ENCODE assay signal across 1 cellular context in the genomic region with DNA sequence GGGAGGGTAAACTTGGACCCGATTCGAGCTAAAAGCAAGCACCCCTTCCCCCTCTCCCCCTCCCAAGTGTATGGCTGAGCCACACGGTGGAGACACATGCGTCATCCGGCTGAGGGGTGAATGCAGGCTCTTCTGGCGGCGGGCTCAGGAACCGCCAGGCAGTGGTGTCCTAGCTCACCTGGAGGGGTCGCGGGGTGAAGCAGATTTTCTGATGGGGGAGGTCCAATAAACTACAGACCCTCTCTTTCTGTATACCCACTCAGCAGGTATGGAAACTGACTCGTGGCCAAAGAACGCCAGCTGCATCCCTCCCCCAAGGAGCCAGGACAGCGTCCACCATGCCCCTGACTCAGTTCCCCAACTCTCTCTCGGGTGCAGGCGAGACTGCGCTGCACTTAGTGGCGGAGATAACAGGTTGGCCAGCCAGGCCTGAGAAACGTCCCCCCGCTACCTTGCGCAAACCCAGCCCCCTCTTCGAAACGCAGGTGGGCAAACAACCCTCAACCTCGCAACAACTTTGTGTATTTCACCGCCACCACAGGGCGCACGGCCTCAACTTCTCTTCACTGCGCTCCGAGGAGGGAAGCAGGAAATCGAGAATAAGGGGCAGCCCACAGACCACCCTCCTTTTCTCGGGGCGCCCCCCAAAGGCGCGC.
TF ChIP-seq lines count a peak whose summit lies in the region.

No MANE protein-coding gene starts in this region.

TF ChIP-seq in HepG2, 621 proteins besides CTCF, POLR2A, EP300 and RAD21 (continued from another document and continues in another):
- no peak; the same call in 1 of the 2 replicates for TF ChIP-seq ZFX (CRISPR knock-in tag; IDR thresholded peaks at IDR 0.05; ENCODE audit: low read depth)
- TF ChIP-seq, protein P1, sequence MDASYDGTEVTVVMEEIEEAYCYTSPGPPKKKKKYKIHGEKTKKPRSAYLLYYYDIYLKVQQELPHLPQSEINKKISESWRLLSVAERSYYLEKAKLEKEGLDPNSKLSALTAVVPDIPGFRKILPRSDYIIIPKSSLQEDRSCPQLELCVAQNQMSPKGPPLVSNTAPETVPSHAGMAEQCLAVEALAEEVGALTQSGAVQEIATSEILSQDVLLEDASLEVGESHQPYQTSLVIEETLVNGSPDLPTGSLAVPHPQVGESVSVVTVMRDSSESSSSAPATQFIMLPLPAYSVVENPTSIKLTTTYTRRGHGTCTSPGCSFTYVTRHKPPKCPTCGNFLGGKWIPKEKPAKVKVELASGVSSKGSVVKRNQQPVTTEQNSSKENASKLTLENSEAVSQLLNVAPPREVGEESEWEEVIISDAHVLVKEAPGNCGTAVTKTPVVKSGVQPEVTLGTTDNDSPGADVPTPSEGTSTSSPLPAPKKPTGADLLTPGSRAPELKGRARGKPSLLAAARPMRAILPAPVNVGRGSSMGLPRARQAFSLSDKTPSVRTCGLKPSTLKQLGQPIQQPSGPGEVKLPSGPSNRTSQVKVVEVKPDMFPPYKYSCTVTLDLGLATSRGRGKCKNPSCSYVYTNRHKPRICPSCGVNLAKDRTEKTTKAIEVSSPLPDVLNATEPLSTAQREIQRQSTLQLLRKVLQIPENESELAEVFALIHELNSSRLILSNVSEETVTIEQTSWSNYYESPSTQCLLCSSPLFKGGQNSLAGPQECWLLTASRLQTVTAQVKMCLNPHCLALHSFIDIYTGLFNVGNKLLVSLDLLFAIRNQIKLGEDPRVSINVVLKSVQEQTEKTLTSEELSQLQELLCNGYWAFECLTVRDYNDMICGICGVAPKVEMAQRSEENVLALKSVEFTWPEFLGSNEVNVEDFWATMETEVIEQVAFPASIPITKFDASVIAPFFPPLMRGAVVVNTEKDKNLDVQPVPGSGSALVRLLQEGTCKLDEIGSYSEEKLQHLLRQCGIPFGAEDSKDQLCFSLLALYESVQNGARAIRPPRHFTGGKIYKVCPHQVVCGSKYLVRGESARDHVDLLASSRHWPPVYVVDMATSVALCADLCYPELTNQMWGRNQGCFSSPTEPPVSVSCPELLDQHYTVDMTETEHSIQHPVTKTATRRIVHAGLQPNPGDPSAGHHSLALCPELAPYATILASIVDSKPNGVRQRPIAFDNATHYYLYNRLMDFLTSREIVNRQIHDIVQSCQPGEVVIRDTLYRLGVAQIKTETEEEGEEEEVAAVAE (CRISPR knock-in tag; IDR thresholded peaks at IDR 0.05; ENCODE audit: borderline replicate concordance) = no peak
- no peak for TF ChIP-seq PHF5A (CRISPR knock-in tag; IDR thresholded peaks at IDR 0.05; ENCODE audit: low read depth, unreplicated experiment)
- TF ChIP-seq ZNF225 (CRISPR knock-in tag; IDR thresholded peaks at IDR 0.05) = 0 out of 2 replicates have a peak, but pooled peaks have one; percentile 15
- TF ChIP-seq, protein P2, sequence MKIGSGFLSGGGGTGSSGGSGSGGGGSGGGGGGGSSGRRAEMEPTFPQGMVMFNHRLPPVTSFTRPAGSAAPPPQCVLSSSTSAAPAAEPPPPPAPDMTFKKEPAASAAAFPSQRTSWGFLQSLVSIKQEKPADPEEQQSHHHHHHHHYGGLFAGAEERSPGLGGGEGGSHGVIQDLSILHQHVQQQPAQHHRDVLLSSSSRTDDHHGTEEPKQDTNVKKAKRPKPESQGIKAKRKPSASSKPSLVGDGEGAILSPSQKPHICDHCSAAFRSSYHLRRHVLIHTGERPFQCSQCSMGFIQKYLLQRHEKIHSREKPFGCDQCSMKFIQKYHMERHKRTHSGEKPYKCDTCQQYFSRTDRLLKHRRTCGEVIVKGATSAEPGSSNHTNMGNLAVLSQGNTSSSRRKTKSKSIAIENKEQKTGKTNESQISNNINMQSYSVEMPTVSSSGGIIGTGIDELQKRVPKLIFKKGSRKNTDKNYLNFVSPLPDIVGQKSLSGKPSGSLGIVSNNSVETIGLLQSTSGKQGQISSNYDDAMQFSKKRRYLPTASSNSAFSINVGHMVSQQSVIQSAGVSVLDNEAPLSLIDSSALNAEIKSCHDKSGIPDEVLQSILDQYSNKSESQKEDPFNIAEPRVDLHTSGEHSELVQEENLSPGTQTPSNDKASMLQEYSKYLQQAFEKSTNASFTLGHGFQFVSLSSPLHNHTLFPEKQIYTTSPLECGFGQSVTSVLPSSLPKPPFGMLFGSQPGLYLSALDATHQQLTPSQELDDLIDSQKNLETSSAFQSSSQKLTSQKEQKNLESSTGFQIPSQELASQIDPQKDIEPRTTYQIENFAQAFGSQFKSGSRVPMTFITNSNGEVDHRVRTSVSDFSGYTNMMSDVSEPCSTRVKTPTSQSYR (CRISPR knock-in tag; IDR thresholded peaks at IDR 0.05; ENCODE audit: borderline replicate concordance) = peak; percentile 5; the same call in 1 of the 2 replicates
- TF ChIP-seq TAF1 (CRISPR knock-in tag; IDR thresholded peaks at IDR 0.05) = 0 out of 2 replicates have a peak, but pooled peaks have one; percentile 20
- TF ChIP-seq NFKBIZ (CRISPR knock-in tag; IDR thresholded peaks at IDR 0.05) = no peak; the same call in 1 of the 2 replicates
- TF ChIP-seq, protein P3, sequence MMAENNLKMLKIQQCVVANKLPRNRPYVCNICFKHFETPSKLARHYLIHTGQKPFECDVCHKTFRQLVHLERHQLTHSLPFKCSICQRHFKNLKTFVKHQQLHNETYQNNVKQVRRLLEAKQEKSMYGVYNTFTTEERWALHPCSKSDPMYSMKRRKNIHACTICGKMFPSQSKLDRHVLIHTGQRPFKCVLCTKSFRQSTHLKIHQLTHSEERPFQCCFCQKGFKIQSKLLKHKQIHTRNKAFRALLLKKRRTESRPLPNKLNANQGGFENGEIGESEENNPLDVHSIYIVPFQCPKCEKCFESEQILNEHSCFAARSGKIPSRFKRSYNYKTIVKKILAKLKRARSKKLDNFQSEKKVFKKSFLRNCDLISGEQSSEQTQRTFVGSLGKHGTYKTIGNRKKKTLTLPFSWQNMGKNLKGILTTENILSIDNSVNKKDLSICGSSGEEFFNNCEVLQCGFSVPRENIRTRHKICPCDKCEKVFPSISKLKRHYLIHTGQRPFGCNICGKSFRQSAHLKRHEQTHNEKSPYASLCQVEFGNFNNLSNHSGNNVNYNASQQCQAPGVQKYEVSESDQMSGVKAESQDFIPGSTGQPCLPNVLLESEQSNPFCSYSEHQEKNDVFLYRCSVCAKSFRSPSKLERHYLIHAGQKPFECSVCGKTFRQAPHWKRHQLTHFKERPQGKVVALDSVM (CRISPR knock-in tag; IDR thresholded peaks at IDR 0.05) = no peak
- TF ChIP-seq DR1 (CRISPR knock-in tag; IDR thresholded peaks at IDR 0.05) = no peak
- TF ChIP-seq, protein P4, sequence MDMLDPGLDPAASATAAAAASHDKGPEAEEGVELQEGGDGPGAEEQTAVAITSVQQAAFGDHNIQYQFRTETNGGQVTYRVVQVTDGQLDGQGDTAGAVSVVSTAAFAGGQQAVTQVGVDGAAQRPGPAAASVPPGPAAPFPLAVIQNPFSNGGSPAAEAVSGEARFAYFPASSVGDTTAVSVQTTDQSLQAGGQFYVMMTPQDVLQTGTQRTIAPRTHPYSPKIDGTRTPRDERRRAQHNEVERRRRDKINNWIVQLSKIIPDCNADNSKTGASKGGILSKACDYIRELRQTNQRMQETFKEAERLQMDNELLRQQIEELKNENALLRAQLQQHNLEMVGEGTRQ (IDR thresholded peaks at IDR 0.05; ENCODE audit: low read depth, low read length) = no peak
- TF ChIP-seq, protein P4 (CRISPR knock-in tag; IDR thresholded peaks at IDR 0.05; ENCODE audit: borderline replicate concordance) = no peak
- TF ChIP-seq PHF20 (CRISPR knock-in tag; IDR thresholded peaks at IDR 0.05) = no peak
- TF ChIP-seq ZNF282 (IDR thresholded peaks at IDR 0.05; ENCODE audit: partially characterized antibody) = no peak
- no peak for TF ChIP-seq POLR2AphosphoS5 (IDR thresholded peaks at IDR 0.05; ENCODE audit: low read depth, low read length)
- TF ChIP-seq, protein P5, sequence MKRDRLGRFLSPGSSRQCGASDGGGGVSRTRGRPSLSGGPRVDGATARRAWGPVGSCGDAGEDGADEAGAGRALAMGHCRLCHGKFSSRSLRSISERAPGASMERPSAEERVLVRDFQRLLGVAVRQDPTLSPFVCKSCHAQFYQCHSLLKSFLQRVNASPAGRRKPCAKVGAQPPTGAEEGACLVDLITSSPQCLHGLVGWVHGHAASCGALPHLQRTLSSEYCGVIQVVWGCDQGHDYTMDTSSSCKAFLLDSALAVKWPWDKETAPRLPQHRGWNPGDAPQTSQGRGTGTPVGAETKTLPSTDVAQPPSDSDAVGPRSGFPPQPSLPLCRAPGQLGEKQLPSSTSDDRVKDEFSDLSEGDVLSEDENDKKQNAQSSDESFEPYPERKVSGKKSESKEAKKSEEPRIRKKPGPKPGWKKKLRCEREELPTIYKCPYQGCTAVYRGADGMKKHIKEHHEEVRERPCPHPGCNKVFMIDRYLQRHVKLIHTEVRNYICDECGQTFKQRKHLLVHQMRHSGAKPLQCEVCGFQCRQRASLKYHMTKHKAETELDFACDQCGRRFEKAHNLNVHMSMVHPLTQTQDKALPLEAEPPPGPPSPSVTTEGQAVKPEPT (CRISPR knock-in tag; IDR thresholded peaks at IDR 0.05; ENCODE audit: low read depth) = no peak
- no peak for TF ChIP-seq ZNF253 (CRISPR knock-in tag; IDR thresholded peaks at IDR 0.05; ENCODE audit: borderline replicate concordance)
- TF ChIP-seq ZNF232 (CRISPR knock-in tag; IDR thresholded peaks at IDR 0.05; ENCODE audit: borderline replicate concordance) = peak; percentile 40; the same call in 1 of the 2 replicates
- TF ChIP-seq, protein P6, sequence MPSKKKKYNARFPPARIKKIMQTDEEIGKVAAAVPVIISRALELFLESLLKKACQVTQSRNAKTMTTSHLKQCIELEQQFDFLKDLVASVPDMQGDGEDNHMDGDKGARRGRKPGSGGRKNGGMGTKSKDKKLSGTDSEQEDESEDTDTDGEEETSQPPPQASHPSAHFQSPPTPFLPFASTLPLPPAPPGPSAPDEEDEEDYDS (CRISPR knock-in tag; IDR thresholded peaks at IDR 0.05) = no peak
- TF ChIP-seq, protein P7, sequence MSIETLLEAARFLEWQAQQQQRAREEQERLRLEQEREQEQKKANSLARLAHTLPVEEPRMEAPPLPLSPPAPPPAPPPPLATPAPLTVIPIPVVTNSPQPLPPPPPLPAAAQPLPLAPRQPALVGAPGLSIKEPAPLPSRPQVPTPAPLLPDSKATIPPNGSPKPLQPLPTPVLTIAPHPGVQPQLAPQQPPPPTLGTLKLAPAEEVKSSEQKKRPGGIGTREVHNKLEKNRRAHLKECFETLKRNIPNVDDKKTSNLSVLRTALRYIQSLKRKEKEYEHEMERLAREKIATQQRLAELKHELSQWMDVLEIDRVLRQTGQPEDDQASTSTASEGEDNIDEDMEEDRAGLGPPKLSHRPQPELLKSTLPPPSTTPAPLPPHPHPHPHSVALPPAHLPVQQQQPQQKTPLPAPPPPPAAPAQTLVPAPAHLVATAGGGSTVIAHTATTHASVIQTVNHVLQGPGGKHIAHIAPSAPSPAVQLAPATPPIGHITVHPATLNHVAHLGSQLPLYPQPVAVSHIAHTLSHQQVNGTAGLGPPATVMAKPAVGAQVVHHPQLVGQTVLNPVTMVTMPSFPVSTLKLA (IDR thresholded peaks at IDR 0.05) = no peak
- no peak for TF ChIP-seq KDM1A (CRISPR knock-in tag; IDR thresholded peaks at IDR 0.05)
- TF ChIP-seq ZNF367 (CRISPR knock-in tag; IDR thresholded peaks at IDR 0.05; ENCODE audit: borderline replicate concordance) = no peak
- TF ChIP-seq FOXK2 (IDR thresholded peaks at IDR 0.05) = no peak
- TF ChIP-seq BRD4 (CRISPR knock-in tag; IDR thresholded peaks at IDR 0.05) = no peak
- TF ChIP-seq, protein P8, sequence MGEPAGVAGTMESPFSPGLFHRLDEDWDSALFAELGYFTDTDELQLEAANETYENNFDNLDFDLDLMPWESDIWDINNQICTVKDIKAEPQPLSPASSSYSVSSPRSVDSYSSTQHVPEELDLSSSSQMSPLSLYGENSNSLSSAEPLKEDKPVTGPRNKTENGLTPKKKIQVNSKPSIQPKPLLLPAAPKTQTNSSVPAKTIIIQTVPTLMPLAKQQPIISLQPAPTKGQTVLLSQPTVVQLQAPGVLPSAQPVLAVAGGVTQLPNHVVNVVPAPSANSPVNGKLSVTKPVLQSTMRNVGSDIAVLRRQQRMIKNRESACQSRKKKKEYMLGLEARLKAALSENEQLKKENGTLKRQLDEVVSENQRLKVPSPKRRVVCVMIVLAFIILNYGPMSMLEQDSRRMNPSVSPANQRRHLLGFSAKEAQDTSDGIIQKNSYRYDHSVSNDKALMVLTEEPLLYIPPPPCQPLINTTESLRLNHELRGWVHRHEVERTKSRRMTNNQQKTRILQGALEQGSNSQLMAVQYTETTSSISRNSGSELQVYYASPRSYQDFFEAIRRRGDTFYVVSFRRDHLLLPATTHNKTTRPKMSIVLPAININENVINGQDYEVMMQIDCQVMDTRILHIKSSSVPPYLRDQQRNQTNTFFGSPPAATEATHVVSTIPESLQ (CRISPR knock-in tag; conservative IDR thresholded peaks at IDR 0.05) = no peak
- no peak for TF ChIP-seq TOPORS (CRISPR knock-in tag; IDR thresholded peaks at IDR 0.05)
- no peak for TF ChIP-seq ZFP37 (CRISPR knock-in tag; IDR thresholded peaks at IDR 0.05; ENCODE audit: borderline replicate concordance)
- TF ChIP-seq, protein P9, sequence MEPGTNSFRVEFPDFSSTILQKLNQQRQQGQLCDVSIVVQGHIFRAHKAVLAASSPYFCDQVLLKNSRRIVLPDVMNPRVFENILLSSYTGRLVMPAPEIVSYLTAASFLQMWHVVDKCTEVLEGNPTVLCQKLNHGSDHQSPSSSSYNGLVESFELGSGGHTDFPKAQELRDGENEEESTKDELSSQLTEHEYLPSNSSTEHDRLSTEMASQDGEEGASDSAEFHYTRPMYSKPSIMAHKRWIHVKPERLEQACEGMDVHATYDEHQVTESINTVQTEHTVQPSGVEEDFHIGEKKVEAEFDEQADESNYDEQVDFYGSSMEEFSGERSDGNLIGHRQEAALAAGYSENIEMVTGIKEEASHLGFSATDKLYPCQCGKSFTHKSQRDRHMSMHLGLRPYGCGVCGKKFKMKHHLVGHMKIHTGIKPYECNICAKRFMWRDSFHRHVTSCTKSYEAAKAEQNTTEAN (CRISPR knock-in tag; conservative IDR thresholded peaks at IDR 0.05) = no peak
- no peak for TF ChIP-seq ZMYM3 (CRISPR knock-in tag; IDR thresholded peaks at IDR 0.05)
- TF ChIP-seq ZNF670 (CRISPR knock-in tag; IDR thresholded peaks at IDR 0.05; ENCODE audit: borderline replicate concordance) = no peak
- TF ChIP-seq, protein P10, sequence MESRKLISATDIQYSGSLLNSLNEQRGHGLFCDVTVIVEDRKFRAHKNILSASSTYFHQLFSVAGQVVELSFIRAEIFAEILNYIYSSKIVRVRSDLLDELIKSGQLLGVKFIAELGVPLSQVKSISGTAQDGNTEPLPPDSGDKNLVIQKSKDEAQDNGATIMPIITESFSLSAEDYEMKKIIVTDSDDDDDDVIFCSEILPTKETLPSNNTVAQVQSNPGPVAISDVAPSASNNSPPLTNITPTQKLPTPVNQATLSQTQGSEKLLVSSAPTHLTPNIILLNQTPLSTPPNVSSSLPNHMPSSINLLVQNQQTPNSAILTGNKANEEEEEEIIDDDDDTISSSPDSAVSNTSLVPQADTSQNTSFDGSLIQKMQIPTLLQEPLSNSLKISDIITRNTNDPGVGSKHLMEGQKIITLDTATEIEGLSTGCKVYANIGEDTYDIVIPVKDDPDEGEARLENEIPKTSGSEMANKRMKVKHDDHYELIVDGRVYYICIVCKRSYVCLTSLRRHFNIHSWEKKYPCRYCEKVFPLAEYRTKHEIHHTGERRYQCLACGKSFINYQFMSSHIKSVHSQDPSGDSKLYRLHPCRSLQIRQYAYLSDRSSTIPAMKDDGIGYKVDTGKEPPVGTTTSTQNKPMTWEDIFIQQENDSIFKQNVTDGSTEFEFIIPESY (CRISPR knock-in tag; IDR thresholded peaks at IDR 0.05) = no peak; the same call in 1 of the 2 replicates
- no peak for TF ChIP-seq JDP2 (CRISPR knock-in tag; IDR thresholded peaks at IDR 0.05; ENCODE audit: borderline replicate concordance)
